Comparison of ENCODE assay signal across 30 cellular contexts in genomic region chr6:126145386-126145785, GRCh38.
"Had no signal": no experiment of that assay in that cellular context is flagged by ENCODE, and none has a peak within 500 bp of the region (broad histone marks: within the 10 kb centered on the region; RNA-seq: fewer than 3 reads in every experiment).

No MANE protein-coding gene starts in this region.

- H3K4me1 Mint-ChIP-seq: naive B cell; stimulated activated memory B cell treated with anti-CD40 and anti-IgM and Interleukin-4, amounts not matched to agents 10 μg/mL and 1 μg/mL and 100 μg/mL, for 72 hours had no signal

- H3K27me3 Mint-ChIP-seq: activated naive CD8-positive, alpha-beta T cell; naive B cell; stimulated activated memory B cell treated with anti-CD40 and anti-IgM and Interleukin-4, amounts not matched to agents 10 μg/mL and 1 μg/mL and 100 μg/mL, for 72 hours had no signal

- H3K4me1 ChIP-seq: adrenal gland, body of pancreas, left lung, lower lobe of right lung, psoas muscle, right atrium auricular region, stomach, tibial artery, upper lobe of right lung had no signal

- H3K36me3 ChIP-seq: adrenal gland, left lung, lower lobe of right lung, right atrium auricular region, stomach, tibial artery, upper lobe of right lung had no signal

- DNase-seq: activated CD4-positive, alpha-beta T cell treated with anti-CD3 and anti-CD28 coated beads for 4 hours; activated CD4-positive, alpha-beta T cell treated with anti-CD3 and anti-CD28 coated beads, Interleukin-2, amount 50 U/mL, for 4 hours; activated CD4-positive, CD25-positive, alpha-beta regulatory T cell; activated naive CD4-positive, alpha-beta T cell treated with Interleukin-2 at 50 U/mL for 16 hours; activated T-cell treated with anti-CD3 and anti-CD28 coated beads for 4 hours; activated T-cell treated with anti-CD3 and anti-CD28 coated beads, Interleukin-2, amount 50 U/mL, for 72 hours; adrenal gland; aorta; body of pancreas; dermis blood vessel endothelial cell; effector CD4-positive, alpha-beta T cell; kidney glomerular epithelial cell; left lung; lower lobe of right lung; naive B cell; occipital lobe; psoas muscle; stimulated activated CD4-positive, alpha-beta T cell treated with anti-CD3 and anti-CD28 coated beads, Interleukin-1b, Interleukin-23, amount 100 ng/mL, for 48 hours; stimulated activated CD4-positive, alpha-beta T cell treated with anti-CD3 and anti-CD28 coated beads, Interleukin-4, amount 100 ng/mL, for 4 hours; stimulated activated CD8-positive, alpha-beta memory T cell treated with anti-CD3 and anti-CD28 coated beads, Interleukin-4, amount 100 ng/mL, for 48 hours; stomach; tibial artery; upper lobe of right lung had no signal

- H3K27ac Mint-ChIP-seq: activated naive CD8-positive, alpha-beta T cell; activated T-cell treated with anti-CD3 and anti-CD28 coated beads, Interleukin-2, amount 50 U/mL, for 72 hours; naive B cell; stimulated activated memory B cell treated with anti-CD40 and anti-IgM and Interleukin-4, amounts not matched to agents 10 μg/mL and 1 μg/mL and 100 μg/mL, for 72 hours; T-helper 2 cell treated with Interferon-gamma antibody and Interleukin-4, amounts not matched to agents 5 μg/mL and 100 μg/mL, for 36 hours had no signal

- H3K9me3 Mint-ChIP-seq: activated T-cell treated with anti-CD3 and anti-CD28 coated beads, Interleukin-2, amount 50 U/mL, for 72 hours; stimulated activated memory B cell treated with anti-CD40 and anti-IgM and Interleukin-4, amounts not matched to agents 10 μg/mL and 1 μg/mL and 100 μg/mL, for 72 hours; T-helper 2 cell treated with Interferon-gamma antibody and Interleukin-4, amounts not matched to agents 5 μg/mL and 100 μg/mL, for 36 hours had no signal

- H3K9me3 ChIP-seq: adrenal gland, body of pancreas, left lung, lower lobe of right lung, psoas muscle, right atrium auricular region, tibial artery, upper lobe of right lung had no signal

- H3K27me3 ChIP-seq: adrenal gland, body of pancreas, left lung, right atrium auricular region, stomach, tibial artery, upper lobe of right lung had no signal

- H3K27ac ChIP-seq: adrenal gland, body of pancreas, left lung, lower lobe of right lung, parathyroid adenoma, psoas muscle, right atrium auricular region, stomach, tibial artery, upper lobe of right lung had no signal

- H3K4me3 ChIP-seq: adrenal gland, body of pancreas, left lung, lower lobe of right lung, psoas muscle, right atrium auricular region, smooth muscle cell, stomach, tibial artery, upper lobe of right lung had no signal

- H3K4me3 Mint-ChIP-seq: activated naive CD8-positive, alpha-beta T cell; activated T-cell treated with anti-CD3 and anti-CD28 coated beads, Interleukin-2, amount 50 U/mL, for 72 hours; naive B cell; neural crest cell; stimulated activated memory B cell treated with anti-CD40 and anti-IgM and Interleukin-4, amounts not matched to agents 10 μg/mL and 1 μg/mL and 100 μg/mL, for 72 hours; T-helper 2 cell treated with Interferon-gamma antibody and Interleukin-4, amounts not matched to agents 5 μg/mL and 100 μg/mL, for 36 hours had no signal

- H3K36me3 Mint-ChIP-seq: naive B cell; stimulated activated memory B cell treated with anti-CD40 and anti-IgM and Interleukin-4, amounts not matched to agents 10 μg/mL and 1 μg/mL and 100 μg/mL, for 72 hours had no signal
